In genomic region chr1:84969489-84970250, GRCh38 we compare ENCODE assay signal across 10 cellular contexts. TPM values are rescaled to one million over a fixed set of nuclear protein-coding genes. Genes with fewer than 3 reads are reported as not detected.
DNase-seq lines count a peak whose midpoint lies in the region; ATAC-seq and TF ChIP-seq lines count a peak whose summit lies in the region.
"Had no signal": no experiment of that assay in that cellular context is flagged by ENCODE, and none has a peak within 500 bp of the region (broad histone marks: within the 10 kb centered on the region; RNA-seq: fewer than 3 reads in every experiment).

No MANE protein-coding gene starts in this region.

- ATAC-seq in GM18505 (IDR thresholded peaks at IDR 0.05; ENCODE audit: unreplicated experiment) (peak; percentile 49), GM19463 (IDR thresholded peaks at IDR 0.05; ENCODE audit: unreplicated experiment) (peak; percentile 46), HG03064 (IDR thresholded peaks at IDR 0.05; ENCODE audit: low read depth, unreplicated experiment) (peak; percentile 33)

- peaks cover 77% of the 10 kb centered on the region for H3K36me3 Mint-ChIP-seq in activated T-helper 2 cell treated with anti-CD3 and anti-CD28 coated beads, Interferon-gamma antibody, Interleukin-2, Interleukin-4, amounts not matched to agents 10 μg/mL and 5 μg/mL and 100 μg/mL, durations not matched to agents 14 hours and 24 hours and 36 hours (ENCODE audit: low read depth)

- TF ChIP-seq CTCF in suprapubic skin (IDR thresholded peaks at IDR 0.05) = no peak

- no peak for DNase-seq in activated T-helper 2 cell treated with anti-CD3 and anti-CD28 coated beads, Interferon-gamma antibody, Interleukin-2, Interleukin-4, amounts not matched to agents 10 μg/mL and 5 μg/mL and 100 μg/mL, durations not matched to agents 14 hours and 24 hours and 36 hours (ENCODE audit: low spot score)
- DNase-seq in nucleus accumbens (lab: John Stamatoyannopoulos, UW) (no peak), suprapubic skin (ENCODE audit: low spot score in 2 of 2) (no peak), EL (no peak), NCI-H1436 treated with DMSO at 0.1 percent for 48 hours (lab: John Stamatoyannopoulos, UW) (no peak)
- DNase-seq: amniotic stem cell, thyroid gland had no signal

- H3K27ac ChIP-seq in suprapubic skin = no peak overlapping the region
- H3K27ac ChIP-seq: thyroid gland had no signal

- H3K4me3 Mint-ChIP-seq in activated T-helper 2 cell treated with anti-CD3 and anti-CD28 coated beads, Interferon-gamma antibody, Interleukin-2, Interleukin-4, amounts not matched to agents 10 μg/mL and 5 μg/mL and 100 μg/mL, durations not matched to agents 14 hours and 24 hours and 36 hours (ENCODE audit: low read depth) = no peak overlapping the region

- 91% methylated on average over 7 of the region's 7 CpGs for WGBS in suprapubic skin

- H3K4me1 ChIP-seq in suprapubic skin = no peaks in the 10 kb centered on the region
- H3K4me1 ChIP-seq: thyroid gland had no signal

- H3K4me1 Mint-ChIP-seq in activated T-helper 2 cell treated with anti-CD3 and anti-CD28 coated beads, Interferon-gamma antibody, Interleukin-2, Interleukin-4, amounts not matched to agents 10 μg/mL and 5 μg/mL and 100 μg/mL, durations not matched to agents 14 hours and 24 hours and 36 hours (ENCODE audit: low read depth) = peaks cover 63% of the 10 kb centered on the region

- TF ChIP-seq EP300 in suprapubic skin (IDR thresholded peaks at IDR 0.05) = no peak

- H3K27me3 ChIP-seq in suprapubic skin = no peaks in the 10 kb centered on the region
- H3K27me3 ChIP-seq: thyroid gland had no signal

- intact Hi-C loops in activated T-helper 2 cell treated with anti-CD3 and anti-CD28 coated beads, Interferon-gamma antibody, Interleukin-2, Interleukin-4, amounts not matched to agents 10 μg/mL and 5 μg/mL and 100 μg/mL, durations not matched to agents 14 hours and 24 hours and 36 hours (cut with micrococcal nuclease) = loop anchor here (10.0 kb wide), 1 partner anchor 115 kb away; no protein-coding TSS in a partner anchor

- TF ChIP-seq POLR2A in GM18505 (IDR thresholded peaks at IDR 0.05; ENCODE audit: borderline replicate concordance, extremely low read depth, insufficient read depth, insufficient read length) (no peak), suprapubic skin (IDR thresholded peaks at IDR 0.05) (no peak)

- no peaks in the 10 kb centered on the region for H3K9me3 Mint-ChIP-seq in activated T-helper 2 cell treated with anti-CD3 and anti-CD28 coated beads, Interferon-gamma antibody, Interleukin-2, Interleukin-4, amounts not matched to agents 10 μg/mL and 5 μg/mL and 100 μg/mL, durations not matched to agents 14 hours and 24 hours and 36 hours

- H3K4me3 ChIP-seq in suprapubic skin = no peak overlapping the region
- H3K4me3 ChIP-seq: thyroid gland had no signal

- no peaks in the 10 kb centered on the region for H3K27me3 Mint-ChIP-seq in activated T-helper 2 cell treated with anti-CD3 and anti-CD28 coated beads, Interferon-gamma antibody, Interleukin-2, Interleukin-4, amounts not matched to agents 10 μg/mL and 5 μg/mL and 100 μg/mL, durations not matched to agents 14 hours and 24 hours and 36 hours (ENCODE audit: low read depth)

- H3K27ac Mint-ChIP-seq in activated T-helper 2 cell treated with anti-CD3 and anti-CD28 coated beads, Interferon-gamma antibody, Interleukin-2, Interleukin-4, amounts not matched to agents 10 μg/mL and 5 μg/mL and 100 μg/mL, durations not matched to agents 14 hours and 24 hours and 36 hours = peak overlapping the region; percentile 85

- no peaks in the 10 kb centered on the region for H3K36me3 ChIP-seq in suprapubic skin
- H3K36me3 ChIP-seq: thyroid gland had no signal

- no peaks in the 10 kb centered on the region for H3K9me3 ChIP-seq in suprapubic skin
- H3K9me3 ChIP-seq: thyroid gland had no signal

RNA-seq across cellular contexts. Expression of gene MCOLN2, which starts 27.2 kb away (rescaled TPM):
- 142 and 143 TPM in 2 replicates for total RNA-seq in activated T-helper 2 cell treated with anti-CD3 and anti-CD28 coated beads, Interferon-gamma antibody, Interleukin-2, Interleukin-4, amounts not matched to agents 10 μg/mL and 5 μg/mL and 100 μg/mL, durations not matched to agents 14 hours and 24 hours and 36 hours
- total RNA-seq in suprapubic skin = 1 to 10 TPM in 3 of 4 donors, under 1 TPM in 1; 0.72 to 9.8 (median 2.7) TPM

Comparison
In these comparisons a context has a peak if more than half of its experiments do, and no peak if none do; other contexts are left out.
1. RNA of gene MCOLN2, which starts 27.2 kb away (total RNA-seq): 142 to 143 TPM in activated T-helper 2 cell treated with anti-CD3 and anti-CD28 coated beads, Interferon-gamma antibody, Interleukin-2, Interleukin-4, amounts not matched to agents 10 μg/mL and 5 μg/mL and 100 μg/mL, durations not matched to agents 14 hours and 24 hours and 36 hours; 0.72 to 9.8 TPM in suprapubic skin; every median in the first group is over 10 times any median in the second.
2. Peak in every context shown above with its lines, with median percentiles within 50 percentile points of each other: ATAC-seq.